Comparison of ENCODE assay signal across 1 cellular context in the genomic region with DNA sequence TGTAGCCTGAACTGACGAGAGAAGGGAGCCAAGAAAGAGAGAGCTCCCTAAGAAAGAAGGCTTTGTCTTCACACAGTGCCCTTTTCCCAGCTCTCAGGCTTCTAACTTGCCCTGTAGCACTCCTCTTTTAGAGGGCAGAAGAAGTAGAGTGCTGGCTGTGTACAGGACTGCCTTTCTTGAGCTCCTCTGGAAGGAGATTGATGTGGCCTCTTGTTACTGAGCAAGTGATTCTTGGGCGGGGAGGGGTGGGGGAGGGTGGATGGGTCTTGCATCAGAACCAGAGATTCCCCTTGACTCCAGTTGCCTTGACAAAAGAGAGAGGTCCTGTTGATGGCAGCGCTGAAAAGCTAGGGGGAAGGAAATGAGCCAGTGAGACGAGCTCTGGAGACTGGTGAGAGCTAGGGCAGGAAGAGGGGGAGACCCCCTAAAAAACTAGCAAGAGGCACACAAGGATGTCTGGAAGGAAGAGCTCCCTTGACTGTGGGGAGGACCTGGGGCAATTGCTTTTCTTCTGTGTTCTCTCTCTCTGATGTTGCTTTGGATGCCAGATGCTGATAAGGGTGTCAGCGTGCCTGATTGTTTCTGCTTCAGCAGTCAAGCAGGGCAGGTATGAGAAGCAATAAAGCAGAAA.
TF ChIP-seq lines count a peak whose summit lies in the region.

No MANE protein-coding gene starts in this region.

TF ChIP-seq in SK-N-SH, 30 proteins besides CTCF, POLR2A, EP300 and RAD21 (continued from another document):
- TF ChIP-seq, protein P1, sequence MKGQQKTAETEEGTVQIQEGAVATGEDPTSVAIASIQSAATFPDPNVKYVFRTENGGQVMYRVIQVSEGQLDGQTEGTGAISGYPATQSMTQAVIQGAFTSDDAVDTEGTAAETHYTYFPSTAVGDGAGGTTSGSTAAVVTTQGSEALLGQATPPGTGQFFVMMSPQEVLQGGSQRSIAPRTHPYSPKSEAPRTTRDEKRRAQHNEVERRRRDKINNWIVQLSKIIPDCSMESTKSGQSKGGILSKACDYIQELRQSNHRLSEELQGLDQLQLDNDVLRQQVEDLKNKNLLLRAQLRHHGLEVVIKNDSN (IDR thresholded peaks at IDR 0.05; ENCODE audit: borderline replicate concordance, low read depth), result no peak
- TF ChIP-seq TAF1 (IDR thresholded peaks at IDR 0.05; ENCODE audit: borderline replicate concordance, low read depth, low read length), result no peak
- TF ChIP-seq SMC3 (IDR thresholded peaks at IDR 0.05; ENCODE audit: low read depth, low read length), result no peak
- TF ChIP-seq EZH2phosphoT487 (IDR thresholded peaks at IDR 0.05; ENCODE audit: borderline replicate concordance, low read depth), result no peak
- TF ChIP-seq TCF12 (IDR thresholded peaks at IDR 0.05), result no peak
- no peak for TF ChIP-seq TEAD4 (IDR thresholded peaks at IDR 0.05; ENCODE audit: borderline replicate concordance, insufficient read depth)
- TF ChIP-seq RCOR1 (IDR thresholded peaks at IDR 0.05; ENCODE audit: low read length), result no peak
- no peak for TF ChIP-seq CHD2 (IDR thresholded peaks at IDR 0.05; ENCODE audit: low read length, partially characterized antibody)
- TF ChIP-seq NFIC (IDR thresholded peaks at IDR 0.05; ENCODE audit: borderline replicate concordance), result no peak
- TF ChIP-seq SIN3A (IDR thresholded peaks at IDR 0.05; ENCODE audit: borderline replicate concordance, low read depth, low read length), result no peak
- no peak for TF ChIP-seq FOSL2 (IDR thresholded peaks at IDR 0.05; ENCODE audit: borderline replicate concordance, low read depth)
- no peak for TF ChIP-seq NRF1 (IDR thresholded peaks at IDR 0.05; ENCODE audit: low read depth, low read length)
